Comparison of ENCODE assay signal across 17 cellular contexts in the genomic region with DNA sequence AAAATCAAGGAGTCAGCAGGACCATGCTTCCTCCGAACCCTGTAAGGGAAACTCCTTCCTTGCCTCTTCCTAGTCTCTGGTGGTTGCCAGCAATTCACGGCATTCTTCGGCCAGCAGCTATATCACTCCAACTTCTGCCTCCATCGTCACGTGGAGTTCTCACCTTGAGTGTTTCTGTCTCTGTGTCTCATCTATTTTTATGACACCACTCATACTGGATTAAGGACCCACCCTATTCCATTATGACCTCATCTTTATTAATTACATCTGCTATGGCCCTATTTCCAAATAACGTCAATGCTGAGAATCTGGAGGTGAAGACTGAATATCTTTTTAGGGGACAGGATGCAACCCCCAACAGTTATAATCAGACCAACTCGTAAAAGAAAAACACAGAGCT. TPM values are rescaled to one million over a fixed set of nuclear protein-coding genes. Genes with fewer than 3 reads are reported as not detected.
DNase-seq lines count a peak whose midpoint lies in the region; ATAC-seq and TF ChIP-seq lines count a peak whose summit lies in the region.
"Had no signal": no experiment of that assay in that cellular context is flagged by ENCODE, and none has a peak within 500 bp of the region (broad histone marks: within the 10 kb centered on the region; RNA-seq: fewer than 3 reads in every experiment).

No MANE protein-coding gene starts in this region.

- no peak for TF ChIP-seq POLR2A in body of pancreas (IDR thresholded peaks at IDR 0.05)

- WGBS in right cardiac atrium, result 68% methylated on average over 7 of the region's 7 CpGs
- WGBS in body of pancreas, 2 donors, result 91 to 97% methylated on average over 7 of the region's 7 CpGs

- intact Hi-C loops in right cardiac atrium (cut with DNase I) (no loop called here), cardiac septum (cut with DNase I) (no loop called here), body of pancreas (cut with DNase I) (no loop called here)

- CTCF ChIA-PET in WTC11 (lab: Charles Lee), result interaction anchor here (0.6 kb wide), 1 partner anchor 857 kb away, joined by 3 read pairs; no protein-coding TSS in a partner anchor

- H3K9me3 ChIP-seq in right cardiac atrium (ENCODE audit: control insufficient read depth, low read length), result no peaks in the 10 kb centered on the region
- H3K9me3 ChIP-seq in body of pancreas, result no peaks in the 10 kb centered on the region
- H3K9me3 ChIP-seq: BLaER1 treated with 17β-estradiol and CSF1 and Interleukin-3, amounts not matched to agents 10 nM and 100 nM had no signal

- H3K9me3 Mint-ChIP-seq in WTC11, result no peaks in the 10 kb centered on the region
- H3K9me3 Mint-ChIP-seq in nephron, result no peaks in the 10 kb centered on the region
- H3K9me3 Mint-ChIP-seq in type B pancreatic cell, result no peaks in the 10 kb centered on the region
- H3K9me3 Mint-ChIP-seq: CD8-positive, alpha-beta T cell; H9 had no signal

- H3K36me3 Mint-ChIP-seq in WTC11, result no peaks in the 10 kb centered on the region
- H3K36me3 Mint-ChIP-seq in nephron (ENCODE audit: low read depth), result no peaks in the 10 kb centered on the region
- H3K36me3 Mint-ChIP-seq in type B pancreatic cell, result no peaks in the 10 kb centered on the region
- H3K36me3 Mint-ChIP-seq: CD8-positive, alpha-beta T cell had no signal

- H3K27ac Mint-ChIP-seq in WTC11 (peak overlapping the region; percentile 43; the same call in 1 of the 2 replicates), nephron (peak overlapping the region; percentile 34 to 88 (median 46)), type B pancreatic cell (no peak overlapping the region)
- H3K27ac Mint-ChIP-seq: B cell; CD8-positive, alpha-beta T cell; H9 had no signal

- H3K4me3 ChIP-seq in right cardiac atrium (ENCODE audit: low read length), result no peak overlapping the region
- no peak overlapping the region for H3K4me3 ChIP-seq in body of pancreas
- H3K4me3 ChIP-seq: BLaER1 treated with 17β-estradiol and CSF1 and Interleukin-3, amounts not matched to agents 10 nM and 100 nM; GM12878 had no signal

- no peak overlapping the region for H3K27ac ChIP-seq in right cardiac atrium (ENCODE audit: low read length)
- peak overlapping the region in 2 of 4 donors; percentile 85 to 92 for H3K27ac ChIP-seq in body of pancreas
- H3K27ac ChIP-seq: BLaER1 treated with 17β-estradiol and CSF1 and Interleukin-3, amounts not matched to agents 10 nM and 100 nM had no signal

- H3K4me1 ChIP-seq in right cardiac atrium (ENCODE audit: control insufficient read depth, insufficient read depth, low read length) (peaks cover 2% of the 10 kb centered on the region), body of pancreas (peaks cover 71% of the 10 kb centered on the region)

- POLR2A ChIA-PET in WTC11 (lab: Charles Lee), result no interaction called here

- TF ChIP-seq CTCF in WTC11 (IDR thresholded peaks at IDR 0.05) (no peak), nephron (IDR thresholded peaks at IDR 0.05; ENCODE audit: unreplicated experiment in 3 of 3) (no peak), type B pancreatic cell (conservative IDR thresholded peaks at IDR 0.05) (no peak), body of pancreas (IDR thresholded peaks at IDR 0.05) (no peak)

- H3K27me3 Mint-ChIP-seq in WTC11 (ENCODE audit: low read depth) (no peaks in the 10 kb centered on the region; the same call in 1 of the 2 replicates), nephron (ENCODE audit: low read depth) (peaks cover 22% of the 10 kb centered on the region), type B pancreatic cell (no peaks in the 10 kb centered on the region)
- H3K27me3 Mint-ChIP-seq: B cell had no signal

- peaks cover 19% of the 10 kb centered on the region for H3K4me1 Mint-ChIP-seq in WTC11
- H3K4me1 Mint-ChIP-seq in nephron, result peaks cover 21% of the 10 kb centered on the region
- peaks cover 33% of the 10 kb centered on the region for H3K4me1 Mint-ChIP-seq in type B pancreatic cell (ENCODE audit: unreplicated experiment)

- H3K27me3 ChIP-seq in right cardiac atrium (ENCODE audit: control insufficient read depth, insufficient read depth) (no peaks in the 10 kb centered on the region), body of pancreas (no peaks in the 10 kb centered on the region)

- peak; percentile 15 to 46 for ATAC-seq in right cardiac atrium
- ATAC-seq in WTC11, result no peak
- no peak for ATAC-seq in body of pancreas
- ATAC-seq: CD8-positive, alpha-beta T cell; GM12878 had no signal

- H3K4me3 Mint-ChIP-seq in WTC11 (no peak overlapping the region), nephron (no peak overlapping the region), type B pancreatic cell (peak overlapping the region; percentile 35)
- H3K4me3 Mint-ChIP-seq: B cell; CD8-positive, alpha-beta T cell; H9 had no signal

- H3K36me3 ChIP-seq in body of pancreas (replicated peaks in 1 of 2; ENCODE audit: insufficient read depth in 1 of 2, low read depth in 2 of 2), result no peaks in the 10 kb centered on the region
- H3K36me3 ChIP-seq: BLaER1 treated with 17β-estradiol and CSF1 and Interleukin-3, amounts not matched to agents 10 nM and 100 nM had no signal

- DNase-seq in right cardiac atrium (no peak), cardiac septum (ENCODE audit: low spot score) (no peak), WTC11 (ENCODE audit: low spot score) (no peak), type B pancreatic cell (ENCODE audit: extremely low spot score, unreplicated experiment) (no peak), nucleus accumbens (lab: John Stamatoyannopoulos, UW) (no peak), body of pancreas (no peak), dedifferentiated amniotic fluid mesenchymal stem cell (ENCODE audit: extremely low spot score) (no peak)
- DNase-seq: CD8-positive, alpha-beta T cell; DMS 273 treated with DMSO at 0.1 percent for 48 hours; DMS53; DND-41; EL; H9 had no signal

TF ChIP-seq in WTC11, 78 proteins besides CTCF, POLR2A, EP300 and RAD21 (continues in another document):
- TF ChIP-seq ZNF138 (CRISPR knock-in tag; conservative IDR thresholded peaks at IDR 0.05) (no peak), TCF7 (CRISPR knock-in tag; IDR thresholded peaks at IDR 0.05; ENCODE audit: low read depth) (no peak), GTF2I (CRISPR knock-in tag; conservative IDR thresholded peaks at IDR 0.05) (no peak)
- TF ChIP-seq, protein P1, sequence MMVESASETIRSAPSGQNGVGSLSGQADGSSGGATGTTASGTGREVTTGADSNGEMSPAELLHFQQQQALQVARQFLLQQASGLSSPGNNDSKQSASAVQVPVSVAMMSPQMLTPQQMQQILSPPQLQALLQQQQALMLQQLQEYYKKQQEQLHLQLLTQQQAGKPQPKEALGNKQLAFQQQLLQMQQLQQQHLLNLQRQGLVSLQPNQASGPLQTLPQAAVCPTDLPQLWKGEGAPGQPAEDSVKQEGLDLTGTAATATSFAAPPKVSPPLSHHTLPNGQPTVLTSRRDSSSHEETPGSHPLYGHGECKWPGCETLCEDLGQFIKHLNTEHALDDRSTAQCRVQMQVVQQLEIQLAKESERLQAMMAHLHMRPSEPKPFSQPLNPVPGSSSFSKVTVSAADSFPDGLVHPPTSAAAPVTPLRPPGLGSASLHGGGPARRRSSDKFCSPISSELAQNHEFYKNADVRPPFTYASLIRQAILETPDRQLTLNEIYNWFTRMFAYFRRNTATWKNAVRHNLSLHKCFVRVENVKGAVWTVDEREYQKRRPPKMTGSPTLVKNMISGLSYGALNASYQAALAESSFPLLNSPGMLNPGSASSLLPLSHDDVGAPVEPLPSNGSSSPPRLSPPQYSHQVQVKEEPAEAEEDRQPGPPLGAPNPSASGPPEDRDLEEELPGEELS (CRISPR knock-in tag; IDR thresholded peaks at IDR 0.05), result no peak
- TF ChIP-seq, protein P2, sequence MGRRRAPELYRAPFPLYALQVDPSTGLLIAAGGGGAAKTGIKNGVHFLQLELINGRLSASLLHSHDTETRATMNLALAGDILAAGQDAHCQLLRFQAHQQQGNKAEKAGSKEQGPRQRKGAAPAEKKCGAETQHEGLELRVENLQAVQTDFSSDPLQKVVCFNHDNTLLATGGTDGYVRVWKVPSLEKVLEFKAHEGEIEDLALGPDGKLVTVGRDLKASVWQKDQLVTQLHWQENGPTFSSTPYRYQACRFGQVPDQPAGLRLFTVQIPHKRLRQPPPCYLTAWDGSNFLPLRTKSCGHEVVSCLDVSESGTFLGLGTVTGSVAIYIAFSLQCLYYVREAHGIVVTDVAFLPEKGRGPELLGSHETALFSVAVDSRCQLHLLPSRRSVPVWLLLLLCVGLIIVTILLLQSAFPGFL (CRISPR knock-in tag; IDR thresholded peaks at IDR 0.05; ENCODE audit: borderline replicate concordance), result no peak
- TF ChIP-seq, protein P3, sequence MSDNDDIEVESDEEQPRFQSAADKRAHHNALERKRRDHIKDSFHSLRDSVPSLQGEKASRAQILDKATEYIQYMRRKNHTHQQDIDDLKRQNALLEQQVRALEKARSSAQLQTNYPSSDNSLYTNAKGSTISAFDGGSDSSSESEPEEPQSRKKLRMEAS (CRISPR knock-in tag; IDR thresholded peaks at IDR 0.05), result no peak
- TF ChIP-seq, protein P4, sequence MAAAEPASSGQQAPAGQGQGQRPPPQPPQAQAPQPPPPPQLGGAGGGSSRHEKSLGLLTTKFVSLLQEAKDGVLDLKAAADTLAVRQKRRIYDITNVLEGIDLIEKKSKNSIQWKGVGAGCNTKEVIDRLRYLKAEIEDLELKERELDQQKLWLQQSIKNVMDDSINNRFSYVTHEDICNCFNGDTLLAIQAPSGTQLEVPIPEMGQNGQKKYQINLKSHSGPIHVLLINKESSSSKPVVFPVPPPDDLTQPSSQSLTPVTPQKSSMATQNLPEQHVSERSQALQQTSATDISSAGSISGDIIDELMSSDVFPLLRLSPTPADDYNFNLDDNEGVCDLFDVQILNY (CRISPR knock-in tag; IDR thresholded peaks at IDR 0.05), result no peak
- TF ChIP-seq, protein P5, sequence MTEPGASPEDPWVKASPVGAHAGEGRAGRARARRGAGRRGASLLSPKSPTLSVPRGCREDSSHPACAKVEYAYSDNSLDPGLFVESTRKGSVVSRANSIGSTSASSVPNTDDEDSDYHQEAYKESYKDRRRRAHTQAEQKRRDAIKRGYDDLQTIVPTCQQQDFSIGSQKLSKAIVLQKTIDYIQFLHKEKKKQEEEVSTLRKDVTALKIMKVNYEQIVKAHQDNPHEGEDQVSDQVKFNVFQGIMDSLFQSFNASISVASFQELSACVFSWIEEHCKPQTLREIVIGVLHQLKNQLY (CRISPR knock-in tag; IDR thresholded peaks at IDR 0.05), result no peak
- TF ChIP-seq, protein P6, sequence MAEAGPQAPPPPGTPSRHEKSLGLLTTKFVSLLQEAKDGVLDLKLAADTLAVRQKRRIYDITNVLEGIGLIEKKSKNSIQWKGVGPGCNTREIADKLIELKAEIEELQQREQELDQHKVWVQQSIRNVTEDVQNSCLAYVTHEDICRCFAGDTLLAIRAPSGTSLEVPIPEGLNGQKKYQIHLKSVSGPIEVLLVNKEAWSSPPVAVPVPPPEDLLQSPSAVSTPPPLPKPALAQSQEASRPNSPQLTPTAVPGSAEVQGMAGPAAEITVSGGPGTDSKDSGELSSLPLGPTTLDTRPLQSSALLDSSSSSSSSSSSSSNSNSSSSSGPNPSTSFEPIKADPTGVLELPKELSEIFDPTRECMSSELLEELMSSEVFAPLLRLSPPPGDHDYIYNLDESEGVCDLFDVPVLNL (CRISPR knock-in tag; IDR thresholded peaks at IDR 0.05; ENCODE audit: borderline replicate concordance, low read depth), result no peak

RNA-seq across cellular contexts. Expression of a gene that starts 21.8 kb away (rescaled TPM):
- total RNA-seq in right cardiac atrium (10 to 100 TPM; 22.8 to 59.5 (median 27.8) TPM), cardiac septum (24.4 TPM), WTC11 (2021) (28.4 to 65.9 TPM (median 62.3 TPM) in 3 replicates), type B pancreatic cell (ENCODE audit: low replicate concordance) (100 and 180 TPM in 2 replicates), body of pancreas (10 to 100 TPM; 28.5 to 49.1 TPM)
- polyA plus RNA-seq in right cardiac atrium, result 31.1 TPM

Comparison
In these comparisons a context has a peak if more than half of its experiments do, and no peak if none do; other contexts are left out.
1. ATAC-seq: peak in right cardiac atrium (2 of 2); none in WTC11 (single experiment) and body of pancreas (single experiment).